ENCODE assay signal across 19 cellular contexts in genomic region chr9:95171596-95171995, GRCh38.
DNase-seq lines count a peak whose midpoint lies in the region; ATAC-seq and TF ChIP-seq lines count a peak whose summit lies in the region.
"Had no signal": no experiment of that assay in that cellular context is flagged by ENCODE, and none has a peak within 500 bp of the region (broad histone marks: within the 10 kb centered on the region; RNA-seq: fewer than 3 reads in every experiment).

No MANE protein-coding gene starts in this region.

- TF ChIP-seq CTCF in activated CD8-positive, alpha-beta T cell treated with anti-CD3 and anti-CD28 coated beads for 36 hours (IDR thresholded peaks at IDR 0.05): no peak
- TF ChIP-seq CTCF in OCI-LY3 (IDR thresholded peaks at IDR 0.05; ENCODE audit: low read depth, low read length) (no peak), osteoblast (IDR thresholded peaks at IDR 0.05; ENCODE audit: extremely low read depth, low read depth, low read length) (no peak)

- no peak overlapping the region for H2AFZ ChIP-seq in OCI-LY3 (ENCODE audit: low read depth, low read length)
- peak overlapping the region; percentile 25 for H2AFZ ChIP-seq in osteoblast (ENCODE audit: low read length)

- H3K79me2 ChIP-seq in OCI-LY3 (ENCODE audit: low read length): no peaks in the 10 kb centered on the region
- no peaks in the 10 kb centered on the region for H3K79me2 ChIP-seq in osteoblast (ENCODE audit: insufficient read depth, low read length)

- CTCF ChIA-PET in activated CD8-positive, alpha-beta T cell treated with anti-CD3 and anti-CD28 coated beads for 36 hours (lab: Charles Lee): interaction anchor here (0.9 kb wide), 1 partner anchor 164 kb away, joined by 3 read pairs; no protein-coding TSS in a partner anchor
- CTCF ChIA-PET in activated CD8-positive, alpha-beta T cell treated with anti-CD3 and anti-CD28 coated beads, Interleukin-2, amount 10 ng/mL, durations not matched to agents 7 days and 5 days (lab: Charles Lee): interaction anchor here (0.6 kb wide), 1 partner anchor 20 kb away, joined by 4 read pairs; no protein-coding TSS in a partner anchor

- H3K36me3 ChIP-seq in OCI-LY3 (replicated peaks; ENCODE audit: low read depth, low read length) (peaks cover 4% of the 10 kb centered on the region), osteoblast (ENCODE audit: insufficient read depth, low read length) (no peaks in the 10 kb centered on the region)
- H3K36me3 ChIP-seq: upper lobe of right lung had no signal

- H3K27ac ChIP-seq in OCI-LY3 (ENCODE audit: low read length) (peak overlapping the region; percentile 18; the same call in 1 of the 2 replicates), osteoblast (ENCODE audit: low read depth, low read length) (no peak overlapping the region)
- H3K27ac ChIP-seq: coronary artery, upper lobe of right lung had no signal

- POLR2A ChIA-PET in activated CD8-positive, alpha-beta T cell treated with anti-CD3 and anti-CD28 coated beads for 36 hours (lab: Charles Lee): interaction anchor here (0.6 kb wide), 1 partner anchor 606 kb away, joined by 3 read pairs; no protein-coding TSS in a partner anchor
- POLR2A ChIA-PET in activated CD8-positive, alpha-beta T cell treated with anti-CD3 and anti-CD28 coated beads, Interleukin-2, amount 10 ng/mL, durations not matched to agents 7 days and 5 days (lab: Charles Lee): no interaction called here

- H3K27ac Mint-ChIP-seq in activated CD8-positive, alpha-beta T cell treated with anti-CD3 and anti-CD28 coated beads for 36 hours: peak overlapping the region; percentile 57
- no peak overlapping the region for H3K27ac Mint-ChIP-seq in activated CD8-positive, alpha-beta T cell treated with anti-CD3 and anti-CD28 coated beads, Interleukin-2, amount 10 ng/mL, durations not matched to agents 7 days and 5 days
- H3K27ac Mint-ChIP-seq: activated naive CD4-positive, alpha-beta T cell treated with anti-CD3 and anti-CD28 coated beads, Interleukin-2, amount 10 ng/mL, durations not matched to agents 7 days and 5 days; CD8-positive, alpha-beta T cell had no signal

- no peaks in the 10 kb centered on the region for H3K9me3 ChIP-seq in OCI-LY3 (ENCODE audit: insufficient read depth, low read length)
- H3K9me3 ChIP-seq in osteoblast (ENCODE audit: low read depth, low read length): no peaks in the 10 kb centered on the region
- H3K9me3 ChIP-seq: upper lobe of right lung had no signal

- H3K9me3 Mint-ChIP-seq in activated CD8-positive, alpha-beta T cell treated with anti-CD3 and anti-CD28 coated beads for 36 hours: peaks cover 4% of the 10 kb centered on the region
- H3K9me3 Mint-ChIP-seq in activated CD8-positive, alpha-beta T cell treated with anti-CD3 and anti-CD28 coated beads, Interleukin-2, amount 10 ng/mL, durations not matched to agents 7 days and 5 days (ENCODE audit: insufficient read depth): no peaks in the 10 kb centered on the region
- H3K9me3 Mint-ChIP-seq: activated naive CD4-positive, alpha-beta T cell treated with anti-CD3 and anti-CD28 coated beads, Interleukin-2, amount 10 ng/mL, durations not matched to agents 7 days and 5 days had no signal

- H3K4me1 Mint-ChIP-seq in activated CD8-positive, alpha-beta T cell treated with anti-CD3 and anti-CD28 coated beads for 36 hours (ENCODE audit: low read depth): peaks cover 18% of the 10 kb centered on the region
- peaks cover 9% of the 10 kb centered on the region for H3K4me1 Mint-ChIP-seq in activated CD8-positive, alpha-beta T cell treated with anti-CD3 and anti-CD28 coated beads, Interleukin-2, amount 10 ng/mL, durations not matched to agents 7 days and 5 days (ENCODE audit: low read depth)
- H3K4me1 Mint-ChIP-seq: naive B cell had no signal

- H3K4me3 ChIP-seq in OCI-LY3 (ENCODE audit: low read length) (peak overlapping the region; percentile 20; the same call in 1 of the 2 replicates), osteoblast (ENCODE audit: insufficient read depth, low read length) (no peak overlapping the region)
- H3K4me3 ChIP-seq: coronary artery, upper lobe of right lung had no signal

- intact Hi-C loops in activated CD8-positive, alpha-beta T cell treated with anti-CD3 and anti-CD28 coated beads for 36 hours (cut with micrococcal nuclease): no loop called here

- peaks cover 17% of the 10 kb centered on the region for H3K4me1 ChIP-seq in OCI-LY3 (ENCODE audit: low read length)
- peaks cover 16% of the 10 kb centered on the region for H3K4me1 ChIP-seq in osteoblast (ENCODE audit: insufficient read depth, low read length)

- no peak overlapping the region for H3K9ac ChIP-seq in OCI-LY3 (ENCODE audit: low read length)

- no peak for ATAC-seq in activated CD8-positive, alpha-beta T cell treated with anti-CD3 and anti-CD28 coated beads for 36 hours
- no peak for ATAC-seq in activated CD8-positive, alpha-beta T cell treated with anti-CD3 and anti-CD28 coated beads, Interleukin-2, amount 10 ng/mL, durations not matched to agents 7 days and 5 days
- no peak for ATAC-seq in GM21529 (IDR thresholded peaks at IDR 0.05; ENCODE audit: unreplicated experiment)
- ATAC-seq: CD8-positive, alpha-beta T cell; upper lobe of right lung had no signal

- H3K4me2 ChIP-seq in OCI-LY3 (ENCODE audit: low read length) (peak overlapping the region; percentile 58), osteoblast (ENCODE audit: insufficient read depth, low read length) (peak overlapping the region; percentile 48)

- no peaks in the 10 kb centered on the region for H4K20me1 ChIP-seq in OCI-LY3 (ENCODE audit: insufficient read depth, low read length)
- no peaks in the 10 kb centered on the region for H4K20me1 ChIP-seq in osteoblast (ENCODE audit: insufficient read depth, low read length)

- no peak for DNase-seq in activated CD8-positive, alpha-beta T cell treated with anti-CD3 and anti-CD28 coated beads for 36 hours
- no peak for DNase-seq in activated CD8-positive, alpha-beta T cell treated with anti-CD3 and anti-CD28 coated beads, Interleukin-2, amount 10 ng/mL, durations not matched to agents 7 days and 5 days
- DNase-seq in dermis blood vessel endothelial cell (peak; percentile 9), osteoblast (ENCODE audit: insufficient read length, low spot score, missing footprints) (no peak), NCI-H446 treated with DMSO at 0.1 percent for 48 hours (lab: John Stamatoyannopoulos, UW) (no peak)
- no peak for DNase-seq in stimulated activated CD4-positive, alpha-beta T cell treated with anti-CD3 and anti-CD28 coated beads, Interleukin-1b, Interleukin-23, amount 100 ng/mL, for 48 hours
- DNase-seq: activated CD4-positive, CD25-positive, alpha-beta regulatory T cell; activated CD8-positive, alpha-beta memory T cell treated with anti-CD3 and anti-CD28 coated beads, Interleukin-2, amount 50 U/mL, for 48 hours; activated naive CD4-positive, alpha-beta T cell treated with anti-CD3 and anti-CD28 coated beads, Interleukin-2, amount 10 ng/mL, durations not matched to agents 7 days and 5 days; CD8-positive, alpha-beta T cell; GOT3; naive B cell; NCI-H187; NCI-H226; posterior cingulate gyrus; upper lobe of right lung had no signal

- H3K27me3 ChIP-seq in OCI-LY3 (ENCODE audit: low read depth, low read length): no peaks in the 10 kb centered on the region
- no peaks in the 10 kb centered on the region for H3K27me3 ChIP-seq in osteoblast (ENCODE audit: insufficient read depth, low read length)
- H3K27me3 ChIP-seq: upper lobe of right lung had no signal

- H3K4me3 Mint-ChIP-seq in activated CD8-positive, alpha-beta T cell treated with anti-CD3 and anti-CD28 coated beads for 36 hours: no peak overlapping the region
- no peak overlapping the region for H3K4me3 Mint-ChIP-seq in activated CD8-positive, alpha-beta T cell treated with anti-CD3 and anti-CD28 coated beads, Interleukin-2, amount 10 ng/mL, durations not matched to agents 7 days and 5 days
- H3K4me3 Mint-ChIP-seq: activated naive CD4-positive, alpha-beta T cell treated with anti-CD3 and anti-CD28 coated beads, Interleukin-2, amount 10 ng/mL, durations not matched to agents 7 days and 5 days; CD8-positive, alpha-beta T cell; naive B cell had no signal

- peaks cover 23% of the 10 kb centered on the region for H3K36me3 Mint-ChIP-seq in activated CD8-positive, alpha-beta T cell treated with anti-CD3 and anti-CD28 coated beads for 36 hours (ENCODE audit: low read depth)
- H3K36me3 Mint-ChIP-seq in activated CD8-positive, alpha-beta T cell treated with anti-CD3 and anti-CD28 coated beads, Interleukin-2, amount 10 ng/mL, durations not matched to agents 7 days and 5 days (ENCODE audit: low read depth): peaks cover 18% of the 10 kb centered on the region

- H3K27me3 Mint-ChIP-seq in activated CD8-positive, alpha-beta T cell treated with anti-CD3 and anti-CD28 coated beads for 36 hours: no peaks in the 10 kb centered on the region
- H3K27me3 Mint-ChIP-seq in activated CD8-positive, alpha-beta T cell treated with anti-CD3 and anti-CD28 coated beads, Interleukin-2, amount 10 ng/mL, durations not matched to agents 7 days and 5 days (ENCODE audit: low read depth): no peaks in the 10 kb centered on the region
- H3K27me3 Mint-ChIP-seq: activated naive CD4-positive, alpha-beta T cell treated with anti-CD3 and anti-CD28 coated beads, Interleukin-2, amount 10 ng/mL, durations not matched to agents 7 days and 5 days; naive B cell had no signal
